ENCODE assay signal across 13 cellular contexts in the genomic region with DNA sequence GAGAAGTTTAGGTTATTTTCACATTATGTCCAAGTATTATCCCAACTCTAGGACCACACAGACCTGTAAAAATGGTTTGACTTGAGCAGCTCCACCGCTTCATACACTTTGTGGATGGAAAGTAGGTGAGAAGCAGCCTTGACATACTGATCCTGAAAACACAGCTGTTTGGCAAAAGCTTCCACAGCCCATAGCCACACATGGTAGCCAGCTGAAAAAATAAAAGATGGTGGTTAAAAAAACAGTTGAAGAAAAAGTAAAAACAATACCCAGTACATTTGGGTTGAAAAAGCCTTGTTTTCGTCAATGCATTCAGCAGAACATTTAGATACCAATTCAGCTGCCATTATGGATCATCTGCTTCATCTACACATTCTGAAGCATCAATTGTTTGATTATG. TPM values are rescaled to one million over a fixed set of nuclear protein-coding genes. Genes with fewer than 3 reads are reported as not detected.
"Had no signal": no experiment of that assay in that cellular context is flagged by ENCODE, and none has a peak within 500 bp of the region (broad histone marks: within the 10 kb centered on the region; RNA-seq: fewer than 3 reads in every experiment).

No MANE protein-coding gene starts in this region.

- DNase-seq: activated CD4-positive, alpha-beta T cell treated with anti-CD3 and anti-CD28 coated beads, Interleukin-2, amount 50 U/mL, for 4 hours; activated CD4-positive, CD25-positive, alpha-beta regulatory T cell treated with anti-CD3 and anti-CD28 coated beads, Interleukin-2, amount 50 U/mL, for 72 hours; activated effector memory CD4-positive, alpha-beta T cell treated with Interleukin-2 at 50 U/mL for 16 hours; activated T-cell treated with anti-CD3 and anti-CD28 coated beads, Interleukin-2, amount 50 U/mL, for 1 hour; nucleus accumbens; right cardiac atrium; stimulated activated CD4-positive, alpha-beta T cell treated with anti-CD3 and anti-CD28 coated beads, Interleukin-2, amount 100 ng/mL, for 48 hours; stimulated activated naive CD4-positive, alpha-beta T cell treated with Interleukin-2 at 50 U/mL for 16 hours had no signal

- H3K9me3 ChIP-seq: thoracic aorta, vagina had no signal

- ATAC-seq: activated naive CD4-positive, alpha-beta T cell treated with anti-CD3 and anti-CD28 coated beads, Interleukin-2, amount 50 U/mL, for 72 hours; left lobe of liver; natural killer cell treated with Interleukin-12 subunit alpha and Interleukin-12 subunit beta and Interleukin-15 and Interleukin-18, amount 100 ng/mL, for 72 hours; right cardiac atrium had no signal

- H3K27me3 ChIP-seq: vagina had no signal

- H3K4me3 ChIP-seq: thoracic aorta, vagina had no signal

RNA-seq across cellular contexts. Expression of gene FAXDC2, which starts 50.9 kb away (rescaled TPM):
- total RNA-seq: natural killer cell treated with Interleukin-12 subunit alpha and Interleukin-12 subunit beta and Interleukin-15 and Interleukin-18, amount 100 ng/mL, for 72 hours had no signal
